1 cellular context compared by ENCODE assay signal in the genomic region with DNA sequence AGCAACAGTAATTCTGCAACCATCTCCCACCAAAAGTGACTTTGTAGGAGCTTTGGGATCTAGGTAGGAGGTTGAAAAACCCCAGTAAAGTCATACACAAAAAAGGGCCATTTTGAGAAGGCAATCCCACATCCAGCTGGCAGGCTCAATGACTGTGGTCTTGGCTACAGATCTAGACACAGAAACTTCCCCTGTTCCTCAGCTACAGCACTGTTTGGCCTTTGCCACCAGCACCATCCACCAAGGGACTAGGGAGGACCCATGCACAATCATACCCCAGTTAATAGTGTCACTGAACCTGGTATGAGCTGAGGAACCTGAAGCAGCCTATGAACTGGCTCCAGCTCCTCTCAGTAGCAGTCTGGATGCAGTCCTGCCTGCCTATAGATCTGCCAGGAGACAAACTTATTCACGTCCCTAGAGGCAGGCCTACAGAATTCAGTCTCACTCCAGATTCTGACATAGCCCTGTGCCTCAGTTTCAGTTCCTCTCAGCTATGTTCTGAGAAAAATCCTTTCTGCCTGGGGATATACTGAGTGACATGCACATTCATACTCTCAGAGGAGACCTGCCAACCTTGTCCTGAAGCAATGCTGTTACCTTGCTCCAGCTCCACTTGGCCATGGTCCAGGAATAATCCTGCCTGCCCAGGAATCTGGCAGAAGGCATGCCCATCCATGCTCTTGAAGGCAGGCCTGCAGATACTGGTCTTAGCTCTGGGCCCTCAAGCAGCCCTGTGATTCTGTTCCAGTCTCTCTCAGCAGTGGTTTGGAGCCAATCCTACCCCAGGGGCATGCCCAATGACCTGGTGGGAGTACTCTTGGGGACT.
TF ChIP-seq lines count a peak whose summit lies in the region.

No MANE protein-coding gene starts in this region.

TF ChIP-seq in GM12878, 131 proteins besides CTCF, POLR2A, EP300 and RAD21 (continued from another document):
- TF ChIP-seq, protein P1, sequence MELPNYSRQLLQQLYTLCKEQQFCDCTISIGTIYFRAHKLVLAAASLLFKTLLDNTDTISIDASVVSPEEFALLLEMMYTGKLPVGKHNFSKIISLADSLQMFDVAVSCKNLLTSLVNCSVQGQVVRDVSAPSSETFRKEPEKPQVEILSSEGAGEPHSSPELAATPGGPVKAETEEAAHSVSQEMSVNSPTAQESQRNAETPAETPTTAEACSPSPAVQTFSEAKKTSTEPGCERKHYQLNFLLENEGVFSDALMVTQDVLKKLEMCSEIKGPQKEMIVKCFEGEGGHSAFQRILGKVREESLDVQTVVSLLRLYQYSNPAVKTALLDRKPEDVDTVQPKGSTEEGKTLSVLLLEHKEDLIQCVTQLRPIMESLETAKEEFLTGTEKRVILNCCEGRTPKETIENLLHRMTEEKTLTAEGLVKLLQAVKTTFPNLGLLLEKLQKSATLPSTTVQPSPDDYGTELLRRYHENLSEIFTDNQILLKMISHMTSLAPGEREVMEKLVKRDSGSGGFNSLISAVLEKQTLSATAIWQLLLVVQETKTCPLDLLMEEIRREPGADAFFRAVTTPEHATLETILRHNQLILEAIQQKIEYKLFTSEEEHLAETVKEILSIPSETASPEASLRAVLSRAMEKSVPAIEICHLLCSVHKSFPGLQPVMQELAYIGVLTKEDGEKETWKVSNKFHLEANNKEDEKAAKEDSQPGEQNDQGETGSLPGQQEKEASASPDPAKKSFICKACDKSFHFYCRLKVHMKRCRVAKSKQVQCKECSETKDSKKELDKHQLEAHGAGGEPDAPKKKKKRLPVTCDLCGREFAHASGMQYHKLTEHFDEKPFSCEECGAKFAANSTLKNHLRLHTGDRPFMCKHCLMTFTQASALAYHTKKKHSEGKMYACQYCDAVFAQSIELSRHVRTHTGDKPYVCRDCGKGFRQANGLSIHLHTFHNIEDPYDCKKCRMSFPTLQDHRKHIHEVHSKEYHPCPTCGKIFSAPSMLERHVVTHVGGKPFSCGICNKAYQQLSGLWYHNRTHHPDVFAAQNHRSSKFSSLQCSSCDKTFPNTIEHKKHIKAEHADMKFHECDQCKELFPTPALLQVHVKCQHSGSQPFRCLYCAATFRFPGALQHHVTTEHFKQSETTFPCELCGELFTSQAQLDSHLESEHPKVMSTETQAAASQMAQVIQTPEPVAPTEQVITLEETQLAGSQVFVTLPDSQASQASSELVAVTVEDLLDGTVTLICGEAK (IDR thresholded peaks at IDR 0.05; ENCODE audit: borderline replicate concordance): no peak
